8 cellular contexts compared by ENCODE assay signal in the genomic region with DNA sequence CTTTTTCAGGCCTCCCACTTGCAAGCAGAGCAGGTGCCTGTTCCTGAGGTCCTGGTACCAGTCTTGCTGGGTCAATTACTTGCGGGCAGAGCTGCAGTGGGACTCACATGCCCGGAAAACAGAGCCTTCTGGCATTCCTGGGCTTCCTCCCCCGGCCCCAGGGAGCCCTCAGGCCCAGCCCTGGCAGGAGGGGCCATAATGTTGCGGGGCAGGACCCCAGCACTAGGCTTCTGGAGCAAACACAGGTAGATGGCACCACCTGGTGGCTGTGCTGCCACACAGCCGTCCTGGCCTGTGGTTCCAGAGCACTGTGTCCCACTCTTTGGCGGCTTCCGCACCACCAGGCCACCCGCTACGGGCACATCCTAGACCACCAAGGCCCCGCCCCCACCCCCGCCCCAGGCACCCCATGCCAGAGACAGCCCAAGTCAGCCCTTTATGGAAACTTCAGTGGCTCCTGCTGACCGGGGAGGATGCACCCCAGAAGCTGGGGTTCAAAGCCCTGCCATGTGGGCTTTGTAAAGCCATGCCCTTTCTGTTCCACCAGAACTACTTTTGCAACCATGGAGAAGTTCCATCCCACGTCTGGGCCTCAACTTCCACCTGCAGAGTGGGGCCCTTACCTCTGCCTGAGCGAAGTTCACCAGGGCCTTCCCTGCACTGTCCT.
DNase-seq lines count a peak whose midpoint lies in the region; ATAC-seq and TF ChIP-seq lines count a peak whose summit lies in the region.
"Not testable (repeated sequence)": the region's sequence is repeated elsewhere in the genome, so short reads cannot be mapped to it uniquely, and the experiment has no call there.

No MANE protein-coding gene starts in this region.

- ATAC-seq in GM19463 (IDR thresholded peaks at IDR 0.05; ENCODE audit: unreplicated experiment) (peak; percentile 56), memory B cell (ENCODE audit: low read depth) (peak; percentile 80)

- H3K27me3 Mint-ChIP-seq in memory B cell = not testable (repeated sequence)

- not testable (repeated sequence) for H3K4me1 Mint-ChIP-seq in memory B cell

- H3K36me3 Mint-ChIP-seq in memory B cell = not testable (repeated sequence)

- H3K27ac Mint-ChIP-seq in memory B cell = not testable (repeated sequence)

- TF ChIP-seq CTCF in AG10803 (conservative IDR thresholded peaks at IDR 0.05; ENCODE audit: low read length) (peak; percentile 76), epithelial cell of esophagus (IDR thresholded peaks at IDR 0.05; ENCODE audit: insufficient read depth, low read depth, low read length, missing control alignments) (peak; percentile 69)

- not testable (repeated sequence) for H3K9me3 Mint-ChIP-seq in memory B cell

- H3K4me3 Mint-ChIP-seq in memory B cell = not testable (repeated sequence)

- peak; percentile 41 for DNase-seq in AG10803 (ENCODE audit: low read depth)
- DNase-seq in NCI-H146 treated with DMSO at 0.1 percent for 48 hours (lab: John Stamatoyannopoulos, UW; ENCODE audit: unreplicated experiment) = peak; percentile 2
- DNase-seq in SW480 (ENCODE audit: low spot score) = peak; percentile 46
- peak; percentile 18 to 43 for DNase-seq in activated T-helper 1 cell treated with anti-CD3 and anti-CD28 coated beads, Interleukin-2, amount 50 U/mL, for 16 hours (ENCODE audit: low read depth in 1 of 2, low spot score in 1 of 2)
- DNase-seq in epithelial cell of esophagus (ENCODE audit: low read depth) = peak; percentile 38
- DNase-seq in memory B cell (ENCODE audit: low spot score in 2 of 2) = peak; percentile 56 to 74
- peak; percentile 55 to 69 for DNase-seq in stimulated activated CD4-positive, alpha-beta T cell treated with anti-CD3 and anti-CD28 coated beads, Interleukin-4, amount 100 ng/mL, for 4 hours

- H3K4me3 ChIP-seq in AG10803 (ENCODE audit: low read length); epithelial cell of esophagus (ENCODE audit: low read length): not testable (repeated sequence)

Comparison
In these comparisons a context has a peak if more than half of its experiments do, and no peak if none do; other contexts are left out.
1. DNase-seq: peak in every context shown above with its lines; median percentile 65 in memory B cell; 62 in stimulated activated CD4-positive, alpha-beta T cell treated with anti-CD3 and anti-CD28 coated beads, Interleukin-4, amount 100 ng/mL, for 4 hours; 46 in SW480; 41 in AG10803; 38 in epithelial cell of esophagus; 30 in activated T-helper 1 cell treated with anti-CD3 and anti-CD28 coated beads, Interleukin-2, amount 50 U/mL, for 16 hours; 2 in NCI-H146 treated with DMSO at 0.1 percent for 48 hours.